ENCODE assay signal across 26 cellular contexts in the genomic region with DNA sequence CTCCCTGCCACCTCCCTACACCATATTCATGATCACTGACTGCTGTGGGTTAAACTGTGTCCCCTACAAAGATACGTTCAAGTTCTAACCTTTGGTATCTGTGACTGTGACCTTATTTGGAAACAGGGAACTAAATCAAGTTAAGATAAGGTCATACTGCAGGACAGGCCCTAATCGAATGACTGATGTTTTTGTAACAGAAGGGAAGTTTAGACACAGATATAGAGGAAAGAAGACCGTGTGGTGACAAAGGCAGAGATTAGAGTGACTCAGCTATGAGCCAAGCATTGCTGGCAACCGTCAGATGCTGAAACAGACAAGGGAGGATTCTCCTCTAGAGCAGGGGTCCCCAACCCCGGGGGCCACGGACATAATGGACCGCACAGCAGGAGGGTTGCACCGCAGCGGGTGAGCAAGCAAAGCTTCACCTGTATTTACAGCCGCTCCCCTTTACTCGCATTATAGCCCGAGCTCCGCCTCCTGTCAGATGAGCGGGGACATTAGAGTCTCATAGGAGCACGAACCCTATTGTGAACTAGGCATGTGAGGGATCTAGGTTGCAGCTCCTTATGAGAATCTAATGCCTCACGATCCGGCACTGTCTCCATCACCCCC. TPM values are rescaled to one million over a fixed set of nuclear protein-coding genes. Genes with fewer than 3 reads are reported as not detected.
DNase-seq lines count a peak whose midpoint lies in the region; ATAC-seq, FAIRE-seq and TF ChIP-seq lines count a peak whose summit lies in the region.
"Had no signal": no experiment of that assay in that cellular context is flagged by ENCODE, and none has a peak within 500 bp of the region (broad histone marks: within the 10 kb centered on the region; RNA-seq: fewer than 3 reads in every experiment).

No MANE protein-coding gene starts in this region.

- CTCF ChIA-PET in endothelial cell of umbilical vein (lab: Charles Lee) = interaction anchor here (0.8 kb wide), 1 partner anchor 11 kb away, joined by 3 read pairs; no protein-coding TSS in a partner anchor

- DNase-seq in Right ventricle myocardium inferior (ENCODE audit: missing footprints) (peak; percentile 51), heart right ventricle (no peak), OCI-M2 (lab: John Stamatoyannopoulos, UW; ENCODE audit: unreplicated experiment) (peak; percentile 46), endothelial cell of umbilical vein (ENCODE audit: low read depth, low spot score) (no peak), NCI-H510A (lab: John Stamatoyannopoulos, UW) (no peak), small intestine (no peak)
- DNase-seq in activated CD8-positive, alpha-beta memory T cell treated with anti-CD3 and anti-CD28 coated beads, Interleukin-2, amount 50 U/mL, for 4 hours = no peak
- DNase-seq: activated gamma-delta T cell treated with Interleukin-2 at 50 U/mL for 16 hours; activated T-cell treated with anti-CD3 and anti-CD28 coated beads, Interleukin-2, amount 50 U/mL, for 1 hour; Calu3; colonic mucosa; endodermal cell; H9; NCI-H1694 treated with DMSO at 0.1 percent for 48 hours; Peyer's patch; stimulated activated CD4-positive, alpha-beta T cell treated with anti-CD3 and anti-CD28 coated beads, Interleukin-4, amount 100 ng/mL, for 1 hour; stimulated activated naive CD4-positive, alpha-beta T cell treated with Interleukin-2 at 50 U/mL for 16 hours; tibial artery had no signal

- H3K79me2 ChIP-seq in endothelial cell of umbilical vein (ENCODE audit: control insufficient read depth, insufficient read depth, low read length) = no peaks in the 10 kb centered on the region

- dilution Hi-C loops in endothelial cell of umbilical vein (cut with MboI; ENCODE audit: extremely low pct_ligation_motif_present, low sequenced_read_pairs) = no loop called here

- H3K4me3 ChIP-seq in heart right ventricle = no peak overlapping the region
- H3K4me3 ChIP-seq in endothelial cell of umbilical vein (replicated peaks in 1 of 3; ENCODE audit: insufficient read depth in 1 of 3, low read depth in 1 of 3, low read length in 3 of 3) = no peak overlapping the region
- H3K4me3 ChIP-seq in small intestine (ENCODE audit: low read depth in 1 of 2, low read length in 2 of 2) = no peak overlapping the region
- H3K4me3 ChIP-seq: BLaER1, colonic mucosa, lung, Peyer's patch, SK-N-MC, skin epidermis, tibial artery had no signal

- H3K27ac ChIP-seq in heart right ventricle (no peak overlapping the region), endothelial cell of umbilical vein (ENCODE audit: insufficient read depth, low read depth, low read length) (no peak overlapping the region), small intestine (ENCODE audit: low read depth in 1 of 2, low read length in 1 of 2) (no peak overlapping the region)
- H3K27ac ChIP-seq: BLaER1, colonic mucosa, Peyer's patch, SK-N-MC, skin epidermis, tibial artery had no signal

- no peak for TF ChIP-seq POLR2A in endothelial cell of umbilical vein (IDR thresholded peaks at IDR 0.05; ENCODE audit: low read depth, low read length)
- no peak for TF ChIP-seq POLR2A in GM18505 (IDR thresholded peaks at IDR 0.05; ENCODE audit: borderline replicate concordance, extremely low read depth, insufficient read depth, insufficient read length)

- POLR2A ChIA-PET in endothelial cell of umbilical vein (lab: Charles Lee) = interaction anchor here (0.8 kb wide), 1 partner anchor 77 kb away, joined by 4 read pairs; no protein-coding TSS in a partner anchor

- TF ChIP-seq CTCF in heart right ventricle (IDR thresholded peaks at IDR 0.05) (no peak), endothelial cell of umbilical vein (IDR thresholded peaks at IDR 0.05; ENCODE audit: extremely low read depth in 1 of 2, insufficient read depth in 1 of 2, low read depth in 1 of 2, low read length in 2 of 2) (no peak)

- WGBS in heart right ventricle, 2 donors = 72 to 77% methylated on average over 17 of the region's 17 CpGs
- WGBS in small intestine, 3 donors = 71 to 78% (median 77%) methylated on average over 17 of the region's 17 CpGs

- ATAC-seq in Right ventricle myocardium inferior (no peak), heart right ventricle (no peak), GM18505 (IDR thresholded peaks at IDR 0.05; ENCODE audit: unreplicated experiment) (no peak)
- ATAC-seq: activated CD8-positive, alpha-beta T cell treated with anti-CD3 and anti-CD28 coated beads for 36 hours; HepG2 had no signal

- H3K27me3 ChIP-seq in heart right ventricle (no peaks in the 10 kb centered on the region), endothelial cell of umbilical vein (ENCODE audit: control insufficient read depth in 2 of 2, insufficient read depth in 2 of 2, low read length in 2 of 2) (no peaks in the 10 kb centered on the region), small intestine (ENCODE audit: control insufficient read depth in 2 of 2, insufficient read depth in 2 of 2, low read length in 2 of 2) (no peaks in the 10 kb centered on the region)
- H3K27me3 ChIP-seq: BLaER1, colonic mucosa, Peyer's patch, tibial artery had no signal

- peak overlapping the region; percentile 50 for H2AFZ ChIP-seq in endothelial cell of umbilical vein (ENCODE audit: low read depth, low read length)

- no peaks in the 10 kb centered on the region for H3K4me1 ChIP-seq in heart right ventricle
- H3K4me1 ChIP-seq in endothelial cell of umbilical vein (ENCODE audit: control insufficient read depth, extremely low read depth, insufficient read depth, low read length) = no peaks in the 10 kb centered on the region
- no peaks in the 10 kb centered on the region for H3K4me1 ChIP-seq in small intestine (ENCODE audit: control insufficient read depth in 2 of 2, insufficient read depth in 1 of 2, low read depth in 1 of 2, low read length in 1 of 2)
- H3K4me1 ChIP-seq: BLaER1, colonic mucosa, Peyer's patch, tibial artery had no signal

- H3K4me2 ChIP-seq in endothelial cell of umbilical vein (ENCODE audit: insufficient read depth, low read length) = no peak overlapping the region
- H3K4me2 ChIP-seq: BLaER1 had no signal

- H4K20me1 ChIP-seq in endothelial cell of umbilical vein (replicated peaks; ENCODE audit: control insufficient read depth, extremely low read depth, insufficient read depth, low read length) = no peaks in the 10 kb centered on the region
- H4K20me1 ChIP-seq: BLaER1 had no signal

- H3K36me3 ChIP-seq in heart right ventricle (no peaks in the 10 kb centered on the region), endothelial cell of umbilical vein (ENCODE audit: control insufficient read depth in 2 of 2, extremely low read depth in 1 of 2, insufficient read depth in 2 of 2, low read length in 2 of 2) (no peaks in the 10 kb centered on the region), small intestine (ENCODE audit: control insufficient read depth in 2 of 2, insufficient read depth in 2 of 2, low read length in 2 of 2) (no peaks in the 10 kb centered on the region)
- H3K36me3 ChIP-seq: BLaER1, colonic mucosa, Peyer's patch, tibial artery had no signal

- H3K9ac ChIP-seq in endothelial cell of umbilical vein (replicated peaks; ENCODE audit: extremely low read depth, insufficient read depth, low read length) = no peak overlapping the region
- H3K9ac ChIP-seq: BLaER1 had no signal

- no TSS peak for BruUV-seq in endothelial cell of umbilical vein (replicated peaks; lab: Mats Ljungman, UMichigan)

- FAIRE-seq in endothelial cell of umbilical vein (lab: Jason Lieb, UNC) (no peak), small intestine (lab: Jason Lieb, UNC) (no peak)
- FAIRE-seq: bronchial epithelial cell, HepG2 had no signal

- H3K9me1 ChIP-seq in endothelial cell of umbilical vein (replicated peaks; ENCODE audit: control insufficient read depth, extremely low read depth, insufficient read depth, low read length) = no peaks in the 10 kb centered on the region

- intact Hi-C loops in Right ventricle myocardium inferior (cut with DNase I) = no loop called here
- intact Hi-C loops in heart right ventricle (cut with DNase I) = no loop called here
- intact Hi-C loops in endothelial cell of umbilical vein (cut with micrococcal nuclease) = no loop called here

- H3K9me3 ChIP-seq in heart right ventricle (peaks cover 0 to 3% (median 0%) of the 10 kb centered on the region in 11 donors), endothelial cell of umbilical vein (replicated peaks; ENCODE audit: control insufficient read depth, insufficient read depth, low read length) (no peaks in the 10 kb centered on the region), small intestine (ENCODE audit: control insufficient read depth, low read depth) (no peaks in the 10 kb centered on the region)
- H3K9me3 ChIP-seq: BLaER1, colonic mucosa, Peyer's patch, tibial artery had no signal

TF ChIP-seq in endothelial cell of umbilical vein, 7 proteins besides CTCF, POLR2A, EP300 and RAD21:
- no peak for TF ChIP-seq MYC (IDR thresholded peaks at IDR 0.05; ENCODE audit: low read depth, low read length)
- TF ChIP-seq JUN (IDR thresholded peaks at IDR 0.05; ENCODE audit: borderline replicate concordance, insufficient read depth, insufficient read length, low read depth) = no peak
- no peak for TF ChIP-seq FOS (IDR thresholded peaks at IDR 0.05; ENCODE audit: borderline replicate concordance, insufficient read depth, low read length)
- no peak for TF ChIP-seq POLR2AphosphoS5 (IDR thresholded peaks at IDR 0.05; ENCODE audit: insufficient read depth, low read depth, low read length)
- TF ChIP-seq, protein P1, sequence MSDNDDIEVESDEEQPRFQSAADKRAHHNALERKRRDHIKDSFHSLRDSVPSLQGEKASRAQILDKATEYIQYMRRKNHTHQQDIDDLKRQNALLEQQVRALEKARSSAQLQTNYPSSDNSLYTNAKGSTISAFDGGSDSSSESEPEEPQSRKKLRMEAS (IDR thresholded peaks at IDR 0.05; ENCODE audit: insufficient read depth, insufficient read length) = no peak
- no peak for TF ChIP-seq EZH2 (IDR thresholded peaks at IDR 0.05; ENCODE audit: borderline replicate concordance, low read depth, low read length, severe bottlenecking)
TF ChIP-seq in endothelial cell of umbilical vein: peak in this region for 0.

RNA-seq across cellular contexts. Expression of a gene that starts 28.9 kb away (rescaled TPM):
- total RNA-seq in Right ventricle myocardium inferior (12.6 TPM), heart right ventricle (10 to 100 TPM in 8 of 10 donors, 1 to 10 TPM in 2; 8.6 to 19.1 (median 11.3) TPM), endothelial cell of umbilical vein (24.0 and 27.5 TPM in 2 replicates)
- polyA plus RNA-seq in heart right ventricle (1 to 10 TPM; 1.7 to 2.7 TPM), endothelial cell of umbilical vein (16.0 and 20.8 TPM in 2 replicates), small intestine (1 to 10 TPM; 1.4 to 5.4 (median 3.4) TPM)
- polyA plus RNA-seq in endothelial cell of umbilical vein (2011; cell fraction: cytosol; rRNA removed) = 9.4 and 11.1 TPM in 2 replicates
- polyA plus RNA-seq in endothelial cell of umbilical vein (2011; cell fraction: nucleus; rRNA removed) = 14.4 and 16.8 TPM in 2 replicates
- polyA plus RNA-seq in endothelial cell of umbilical vein (2012) = 6.1 and 8.4 TPM in 2 replicates
- polyA minus RNA-seq in endothelial cell of umbilical vein = 82.1 and 95.5 TPM in 2 replicates
- polyA minus RNA-seq in endothelial cell of umbilical vein (2011; cell fraction: cytosol; rRNA and poly(A)+ RNA removed) = not detected
- polyA minus RNA-seq in endothelial cell of umbilical vein (2011; cell fraction: nucleus; rRNA and poly(A)+ RNA removed) = 57.2 and 64.8 TPM in 2 replicates
- total RNA-seq: HepG2 had no signal

Comparison
In these comparisons a context has a peak if more than half of its experiments do, and no peak if none do; other contexts are left out.
1. DNase-seq: peak in Right ventricle myocardium inferior (single experiment) and OCI-M2 (single experiment); none in heart right ventricle (0 of 2), endothelial cell of umbilical vein (single experiment), NCI-H510A (single experiment), activated CD8-positive, alpha-beta memory T cell treated with anti-CD3 and anti-CD28 coated beads, Interleukin-2, amount 50 U/mL, for 4 hours (single experiment) and small intestine (single experiment).